In the genomic region with DNA sequence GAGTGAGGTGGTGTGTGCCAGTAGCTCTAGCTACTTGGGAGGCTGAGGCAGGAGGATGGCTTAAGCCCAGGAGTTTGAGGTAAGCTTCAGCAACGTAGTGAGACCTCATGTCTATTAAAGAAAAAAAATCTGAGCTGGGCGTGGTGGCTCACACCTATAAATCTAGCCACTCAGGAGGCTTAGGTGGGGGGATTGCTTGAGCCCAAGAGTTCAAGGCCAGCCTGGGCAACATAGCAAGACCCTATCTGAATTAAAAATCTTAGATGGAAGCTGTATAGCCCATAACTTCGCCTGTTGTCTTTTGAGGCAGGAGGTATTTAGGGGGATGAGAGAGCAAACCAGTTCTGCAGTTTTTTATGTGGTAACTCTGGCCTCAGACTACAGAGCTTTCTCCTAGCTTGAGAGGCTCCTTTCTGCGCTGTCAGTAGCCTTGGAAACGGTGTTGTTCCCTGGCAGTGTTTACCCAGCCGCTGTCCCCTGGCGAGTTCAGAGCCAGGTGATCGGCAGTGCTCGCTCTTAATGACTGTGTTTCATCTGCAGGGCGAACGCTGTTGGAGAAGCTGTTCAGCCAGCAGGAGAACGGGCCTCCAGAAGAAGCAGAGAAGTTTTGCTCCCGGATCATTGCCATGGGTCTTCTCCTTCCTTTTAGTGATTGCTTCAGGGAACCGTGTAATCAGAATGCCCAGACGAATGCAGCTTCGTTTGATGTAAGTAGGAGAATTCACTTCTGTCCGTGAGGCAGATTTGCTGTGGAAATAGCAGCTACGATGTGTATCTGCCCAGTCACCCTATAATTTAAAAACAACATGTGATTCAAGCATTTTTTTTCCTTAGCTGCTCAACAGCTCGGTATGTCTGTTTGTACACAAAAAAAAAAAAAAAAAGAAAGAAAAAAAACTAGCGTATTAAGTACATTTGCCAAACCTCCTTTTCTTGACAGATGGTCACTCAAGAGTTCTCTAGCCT, we compare ENCODE assay signal across 13 cellular contexts. TPM values are rescaled to one million over a fixed set of nuclear protein-coding genes. Genes with fewer than 3 reads are reported as not detected.
DNase-seq lines count a peak whose midpoint lies in the region; ATAC-seq and TF ChIP-seq lines count a peak whose summit lies in the region.
"Had no signal": no experiment of that assay in that cellular context is flagged by ENCODE, and none has a peak within 500 bp of the region (broad histone marks: within the 10 kb centered on the region; RNA-seq: fewer than 3 reads in every experiment).

No MANE protein-coding gene starts in this region.

- H3K9me3 ChIP-seq in fibroblast of lung (ENCODE audit: control insufficient read depth, insufficient read depth, low read depth, low read length) (no peaks in the 10 kb centered on the region), osteoblast (ENCODE audit: low read depth, low read length) (no peaks in the 10 kb centered on the region)

- H3K27me3 Mint-ChIP-seq in GM23338 (ENCODE audit: insufficient read depth, low read depth, poor library complexity), result peaks cover 3% of the 10 kb centered on the region
- H3K27me3 Mint-ChIP-seq in stimulated activated naive B cell treated with anti-CD40 and anti-IgM and Interleukin-4, amounts not matched to agents 10 μg/mL and 1 μg/mL and 100 μg/mL, for 72 hours, result no peaks in the 10 kb centered on the region
- H3K27me3 Mint-ChIP-seq: CD8-positive, alpha-beta memory T cell; memory B cell had no signal

- H3K4me3 ChIP-seq in GM23338 (no peak overlapping the region), fibroblast of lung (replicated peaks in 1 of 4; ENCODE audit: control extremely low read depth in 1 of 4, insufficient read depth in 1 of 4, low read depth in 3 of 4, low read length in 4 of 4) (peak overlapping the region in 1 of 4 experiments; percentile 23), osteoblast (ENCODE audit: insufficient read depth, low read length) (peak overlapping the region; percentile 38)

- no peaks in the 10 kb centered on the region for H3F3A ChIP-seq in GM23338 (replicated peaks; ENCODE audit: low read depth)

- no peaks in the 10 kb centered on the region for H3K9me3 Mint-ChIP-seq in GM23338
- peaks cover 0 to 4% of the 10 kb centered on the region in 2 donors for H3K9me3 Mint-ChIP-seq in stimulated activated naive B cell treated with anti-CD40 and anti-IgM and Interleukin-4, amounts not matched to agents 10 μg/mL and 1 μg/mL and 100 μg/mL, for 72 hours

- H3K36me3 Mint-ChIP-seq in GM23338 (ENCODE audit: low read depth), result no peaks in the 10 kb centered on the region; the same call in 2 of the 3 replicates
- H3K36me3 Mint-ChIP-seq in stimulated activated naive B cell treated with anti-CD40 and anti-IgM and Interleukin-4, amounts not matched to agents 10 μg/mL and 1 μg/mL and 100 μg/mL, for 72 hours, result no peaks in the 10 kb centered on the region
- H3K36me3 Mint-ChIP-seq: CD8-positive, alpha-beta memory T cell; memory B cell had no signal

- no peaks in the 10 kb centered on the region for H3K4me1 Mint-ChIP-seq in GM23338
- no peaks in the 10 kb centered on the region for H3K4me1 Mint-ChIP-seq in stimulated activated naive B cell treated with anti-CD40 and anti-IgM and Interleukin-4, amounts not matched to agents 10 μg/mL and 1 μg/mL and 100 μg/mL, for 72 hours
- H3K4me1 Mint-ChIP-seq: CD8-positive, alpha-beta memory T cell; memory B cell had no signal

- no peak overlapping the region for H3K9ac ChIP-seq in fibroblast of lung (ENCODE audit: insufficient read depth, low read length)

- H3K36me3 ChIP-seq in GM23338 (ENCODE audit: insufficient read depth) (no peaks in the 10 kb centered on the region), fibroblast of lung (ENCODE audit: control insufficient read depth, insufficient read depth, low read length) (no peaks in the 10 kb centered on the region), osteoblast (ENCODE audit: insufficient read depth, low read length) (peaks cover 12% of the 10 kb centered on the region)

- H3K9me2 ChIP-seq in GM23338 (ENCODE audit: insufficient read depth), result peaks cover 8% of the 10 kb centered on the region; the same call in 1 of the 2 replicates

- H4K20me1 ChIP-seq in GM23338 (replicated peaks; ENCODE audit: insufficient read depth), result no peaks in the 10 kb centered on the region
- no peaks in the 10 kb centered on the region for H4K20me1 ChIP-seq in fibroblast of lung (ENCODE audit: control insufficient read depth, extremely low read depth, insufficient read depth, low read length)
- H4K20me1 ChIP-seq in osteoblast (ENCODE audit: insufficient read depth, low read length), result peaks cover 10% of the 10 kb centered on the region

- H3K27ac Mint-ChIP-seq in GM23338, result no peak overlapping the region
- no peak overlapping the region for H3K27ac Mint-ChIP-seq in stimulated activated naive B cell treated with anti-CD40 and anti-IgM and Interleukin-4, amounts not matched to agents 10 μg/mL and 1 μg/mL and 100 μg/mL, for 72 hours
- H3K27ac Mint-ChIP-seq: CD8-positive, alpha-beta memory T cell; memory B cell had no signal

- no peaks in the 10 kb centered on the region for H3K4me1 ChIP-seq in GM23338 (ENCODE audit: insufficient read depth)
- no peaks in the 10 kb centered on the region for H3K4me1 ChIP-seq in fibroblast of lung (ENCODE audit: control insufficient read depth, extremely low read depth, insufficient read depth, low read length)
- peaks cover 13% of the 10 kb centered on the region for H3K4me1 ChIP-seq in osteoblast (ENCODE audit: insufficient read depth, low read length)

- H3K79me2 ChIP-seq in GM23338 (replicated peaks; ENCODE audit: insufficient read depth), result no peaks in the 10 kb centered on the region
- H3K79me2 ChIP-seq in fibroblast of lung (ENCODE audit: control insufficient read depth, insufficient read depth, low read length), result no peaks in the 10 kb centered on the region
- H3K79me2 ChIP-seq in osteoblast (ENCODE audit: insufficient read depth, low read length), result peaks cover 72% of the 10 kb centered on the region

- DNase-seq in GM23338 (ENCODE audit: low spot score) (peak; percentile 35), NCI-H2227 treated with DMSO at 0.1 percent for 48 hours (lab: John Stamatoyannopoulos, UW) (peak; percentile 97), fibroblast of lung (ENCODE audit: low read depth in 2 of 2) (peak; percentile 2 to 55), osteoblast (ENCODE audit: insufficient read length, low spot score, missing footprints) (peak; percentile 74)
- DNase-seq in activated naive CD4-positive, alpha-beta T cell (lab: John Stamatoyannopoulos, UW), result no peak
- DNase-seq in stimulated activated naive B cell treated with anti-CD40 and anti-IgM and Interleukin-4, amounts not matched to agents 10 μg/mL and 1 μg/mL and 100 μg/mL, for 72 hours, result no peak
- DNase-seq: activated CD4-positive, alpha-beta T cell treated with anti-CD3 and anti-CD28 coated beads, Interleukin-2, amount 50 U/mL, for 4 hours; CD8-positive, alpha-beta memory T cell; cortex of kidney had no signal

- ATAC-seq in GM23338 (peak; percentile 35; the same call in 1 of the 3 replicates), GM18511 (IDR thresholded peaks at IDR 0.05; ENCODE audit: unreplicated experiment) (no peak), HG02852 (IDR thresholded peaks at IDR 0.05; ENCODE audit: unreplicated experiment) (no peak)
- ATAC-seq in stimulated activated naive B cell treated with anti-CD40 and anti-IgM and Interleukin-4, amounts not matched to agents 10 μg/mL and 1 μg/mL and 100 μg/mL, for 72 hours (replicated peaks), result no peak

- H3K4me2 ChIP-seq in GM23338 (no peak overlapping the region), fibroblast of lung (ENCODE audit: extremely low read depth, insufficient read depth, low read length) (peak overlapping the region; percentile 59), osteoblast (ENCODE audit: insufficient read depth, low read length) (peak overlapping the region; percentile 80)

- no peaks in the 10 kb centered on the region for H3K27me3 ChIP-seq in GM23338 (ENCODE audit: insufficient read depth)
- no peaks in the 10 kb centered on the region for H3K27me3 ChIP-seq in fibroblast of lung (ENCODE audit: control insufficient read depth, insufficient read depth, low read length)
- no peaks in the 10 kb centered on the region for H3K27me3 ChIP-seq in osteoblast (ENCODE audit: insufficient read depth, low read length)

- H3K4me3 Mint-ChIP-seq in GM23338, result no peak overlapping the region
- H3K4me3 Mint-ChIP-seq in stimulated activated naive B cell treated with anti-CD40 and anti-IgM and Interleukin-4, amounts not matched to agents 10 μg/mL and 1 μg/mL and 100 μg/mL, for 72 hours, result no peak overlapping the region
- H3K4me3 Mint-ChIP-seq: CD8-positive, alpha-beta memory T cell; memory B cell had no signal

- H3K27ac ChIP-seq in GM23338 (ENCODE audit: low read depth) (no peak overlapping the region), fibroblast of lung (ENCODE audit: insufficient read depth, low read length) (peak overlapping the region; percentile 20), osteoblast (ENCODE audit: low read depth, low read length) (peak overlapping the region; percentile 65)

- H2AFZ ChIP-seq in GM23338, result no peak overlapping the region
- peak overlapping the region; percentile 65 for H2AFZ ChIP-seq in fibroblast of lung (ENCODE audit: low read length)
- H2AFZ ChIP-seq in osteoblast (ENCODE audit: low read length), result peak overlapping the region; percentile 82

- TF ChIP-seq CTCF in GM23338 (conservative IDR thresholded peaks at IDR 0.05; ENCODE audit: low read depth in 2 of 2), result no peak
- no peak for TF ChIP-seq CTCF in fibroblast of lung (conservative IDR thresholded peaks at IDR 0.05 in 1 of 2, IDR thresholded peaks at IDR 0.05 in 1 of 2; ENCODE audit: low read depth in 1 of 2, low read length in 2 of 2)
- no peak for TF ChIP-seq CTCF in osteoblast (IDR thresholded peaks at IDR 0.05; ENCODE audit: extremely low read depth, low read depth, low read length)

RNA-seq across cellular contexts. Expression of a gene that starts 31.2 kb away (rescaled TPM):
- 2.5 and 6.0 TPM in 2 replicates for total RNA-seq in GM23338 (2014; rRNA removed; shearing (Covaris generic))
- 1.4 and 1.5 TPM in 2 replicates for polyA plus RNA-seq in GM23338 (2016; fragmentation: Nextera tagmentation; extraction: Ambion mirVana)
- 1.5 and 13.7 TPM in 2 replicates for total RNA-seq in fibroblast of lung
- polyA plus RNA-seq in fibroblast of lung, result 8.0 and 15.2 TPM in 2 replicates
- polyA plus RNA-seq in fibroblast of lung (2012), result 7.6 and 11.8 TPM in 2 replicates
- 2.2 and 2.6 TPM in 2 replicates for polyA minus RNA-seq in fibroblast of lung (ENCODE audit: low replicate concordance)
- 9.7 and 11.2 TPM in 2 replicates for total RNA-seq in osteoblast
- total RNA-seq: CD8-positive, alpha-beta memory T cell; OCI-LY7 had no signal
- polyA plus RNA-seq: CD8-positive, alpha-beta memory T cell had no signal

Comparison
In these comparisons a context has a peak if more than half of its experiments do, and no peak if none do; other contexts are left out.
1. DNase-seq: peak in GM23338 (single experiment), NCI-H2227 treated with DMSO at 0.1 percent for 48 hours (single experiment), fibroblast of lung (2 of 2) and osteoblast (single experiment); none in activated naive CD4-positive, alpha-beta T cell (0 of 4) and stimulated activated naive B cell treated with anti-CD40 and anti-IgM and Interleukin-4, amounts not matched to agents 10 μg/mL and 1 μg/mL and 100 μg/mL, for 72 hours (single experiment).